9 cellular contexts compared by ENCODE assay signal in the genomic region with DNA sequence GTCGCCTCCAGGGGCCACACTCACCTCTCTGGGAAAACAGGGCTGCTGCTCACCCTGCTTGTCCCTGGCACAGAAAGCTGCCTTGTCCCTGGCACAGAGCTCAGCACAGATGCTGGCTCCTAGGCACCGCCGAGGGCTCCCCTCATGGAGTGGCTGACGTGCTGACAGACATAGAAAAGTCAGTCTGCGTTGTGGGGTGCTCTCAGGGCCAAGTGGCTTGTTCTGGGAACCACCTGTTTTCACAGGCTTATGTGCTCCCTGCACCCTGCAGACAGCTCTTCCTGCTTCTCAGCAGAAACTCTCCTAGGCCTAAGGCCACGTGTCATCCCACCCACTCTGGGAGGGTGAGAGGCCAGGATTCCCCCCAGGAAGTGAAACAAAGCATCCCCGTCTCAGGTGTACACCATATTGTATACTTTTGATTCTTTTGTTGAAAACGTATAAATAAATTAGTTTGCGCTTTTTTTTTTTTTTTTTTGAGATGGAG.
DNase-seq lines count a peak whose midpoint lies in the region; ATAC-seq and TF ChIP-seq lines count a peak whose summit lies in the region.
"Had no signal": no experiment of that assay in that cellular context is flagged by ENCODE, and none has a peak within 500 bp of the region (broad histone marks: within the 10 kb centered on the region; RNA-seq: fewer than 3 reads in every experiment).

No MANE protein-coding gene starts in this region.

- TF ChIP-seq CTCF in GM12864 (IDR thresholded peaks at IDR 0.05; ENCODE audit: low read depth, low read length, missing control alignments): no peak

- peak overlapping the region; percentile 4; the same call in 1 of the 2 replicates for H3K9ac ChIP-seq in Karpas-422 (ENCODE audit: low read length)
- H3K9ac ChIP-seq: SK-N-SH had no signal

- no peak overlapping the region; the same call in 1 of the 2 replicates for H2AFZ ChIP-seq in Karpas-422 (ENCODE audit: low read length)

- no peak overlapping the region for H3K4me2 ChIP-seq in Karpas-422 (ENCODE audit: low read depth, low read length, poor library complexity, severe bottlenecking)
- H3K4me2 ChIP-seq: SK-N-SH had no signal

- intact Hi-C loops in posterior vena cava (cut with DNase I): no loop called here

- no peaks in the 10 kb centered on the region for H3K36me3 ChIP-seq in Karpas-422 (ENCODE audit: insufficient read depth, low read length)

- ATAC-seq in GM19351 (IDR thresholded peaks at IDR 0.05; ENCODE audit: unreplicated experiment): peak; percentile 45
- ATAC-seq in HG02798 (IDR thresholded peaks at IDR 0.05; ENCODE audit: poor library complexity, unreplicated experiment): peak; percentile 72

- peaks cover 65% of the 10 kb centered on the region for H3K4me1 ChIP-seq in Karpas-422 (ENCODE audit: low read length)

- no peaks in the 10 kb centered on the region for H4K20me1 ChIP-seq in Karpas-422 (ENCODE audit: insufficient read depth, low read depth, low read length)

- DNase-seq in GM12864 (ENCODE audit: low read depth) (peak; percentile 74), Karpas-422 (no peak), UCSD-AML1 (lab: John Stamatoyannopoulos, UW; ENCODE audit: unreplicated experiment) (no peak), posterior vena cava (ENCODE audit: low spot score) (no peak), kidney tubule cell (ENCODE audit: low spot score) (no peak), NK-92 (lab: John Stamatoyannopoulos, UW; ENCODE audit: unreplicated experiment) (no peak)
- DNase-seq: SK-N-SH had no signal

- no peak overlapping the region for H3K27ac ChIP-seq in Karpas-422 (ENCODE audit: low read length)

- H3K4me3 ChIP-seq in GM12864 (ENCODE audit: low read depth, low read length) (no peak overlapping the region), Karpas-422 (ENCODE audit: low read length) (no peak overlapping the region)

- no peaks in the 10 kb centered on the region for H3K9me3 ChIP-seq in Karpas-422 (ENCODE audit: low read length)
- H3K9me3 ChIP-seq: SK-N-SH had no signal

- no peaks in the 10 kb centered on the region for H3K27me3 ChIP-seq in Karpas-422 (ENCODE audit: low read length)

- no peaks in the 10 kb centered on the region for H3K79me2 ChIP-seq in Karpas-422 (ENCODE audit: low read length)

- H3K9me2 ChIP-seq in Karpas-422 (replicated peaks; ENCODE audit: insufficient read depth, low read length): no peaks in the 10 kb centered on the region
- H3K9me2 ChIP-seq: SK-N-SH had no signal
